ENCODE assay signal across 1 cellular context in the genomic region with DNA sequence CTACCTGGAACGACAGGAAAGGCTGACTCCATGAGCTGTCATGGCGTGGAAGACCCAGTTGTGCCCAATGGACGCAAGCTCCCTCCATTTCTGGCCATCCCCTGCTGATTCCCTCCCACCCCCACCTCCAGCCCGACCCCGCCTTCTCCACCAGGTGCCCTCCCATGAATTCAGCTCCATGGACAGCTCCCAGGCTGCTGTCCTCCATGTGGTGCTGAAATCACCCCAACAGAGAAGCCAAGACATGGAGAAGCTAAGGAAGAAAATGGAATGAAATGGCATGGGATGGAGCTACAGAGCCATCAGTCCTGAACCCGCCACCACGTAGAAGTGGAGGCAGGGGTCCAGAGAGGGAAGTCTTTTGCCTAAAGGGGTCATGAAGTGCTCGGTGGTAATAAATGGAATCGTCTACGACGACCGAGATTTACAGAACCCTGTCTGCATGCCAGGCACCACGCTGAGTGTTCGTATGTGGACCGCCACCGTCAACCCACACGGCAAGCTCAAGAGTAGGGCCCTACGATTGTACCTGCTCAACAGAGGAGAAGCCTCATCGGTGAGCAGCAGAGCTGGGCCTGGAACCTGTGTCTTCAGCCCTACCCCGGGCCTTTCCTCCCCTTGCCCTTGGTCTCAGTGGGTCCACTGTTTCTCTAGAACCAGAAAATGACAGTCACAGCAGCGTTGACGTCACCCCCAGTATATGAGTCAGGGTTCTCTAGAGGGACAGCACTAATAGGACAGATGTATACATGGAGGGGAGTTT.
TF ChIP-seq lines count a peak whose summit lies in the region.

No MANE protein-coding gene starts in this region.

TF ChIP-seq in K562, 482 proteins besides CTCF, POLR2A, EP300 and RAD21 (continued from another document and continues in another):
- TF ChIP-seq, protein P1, sequence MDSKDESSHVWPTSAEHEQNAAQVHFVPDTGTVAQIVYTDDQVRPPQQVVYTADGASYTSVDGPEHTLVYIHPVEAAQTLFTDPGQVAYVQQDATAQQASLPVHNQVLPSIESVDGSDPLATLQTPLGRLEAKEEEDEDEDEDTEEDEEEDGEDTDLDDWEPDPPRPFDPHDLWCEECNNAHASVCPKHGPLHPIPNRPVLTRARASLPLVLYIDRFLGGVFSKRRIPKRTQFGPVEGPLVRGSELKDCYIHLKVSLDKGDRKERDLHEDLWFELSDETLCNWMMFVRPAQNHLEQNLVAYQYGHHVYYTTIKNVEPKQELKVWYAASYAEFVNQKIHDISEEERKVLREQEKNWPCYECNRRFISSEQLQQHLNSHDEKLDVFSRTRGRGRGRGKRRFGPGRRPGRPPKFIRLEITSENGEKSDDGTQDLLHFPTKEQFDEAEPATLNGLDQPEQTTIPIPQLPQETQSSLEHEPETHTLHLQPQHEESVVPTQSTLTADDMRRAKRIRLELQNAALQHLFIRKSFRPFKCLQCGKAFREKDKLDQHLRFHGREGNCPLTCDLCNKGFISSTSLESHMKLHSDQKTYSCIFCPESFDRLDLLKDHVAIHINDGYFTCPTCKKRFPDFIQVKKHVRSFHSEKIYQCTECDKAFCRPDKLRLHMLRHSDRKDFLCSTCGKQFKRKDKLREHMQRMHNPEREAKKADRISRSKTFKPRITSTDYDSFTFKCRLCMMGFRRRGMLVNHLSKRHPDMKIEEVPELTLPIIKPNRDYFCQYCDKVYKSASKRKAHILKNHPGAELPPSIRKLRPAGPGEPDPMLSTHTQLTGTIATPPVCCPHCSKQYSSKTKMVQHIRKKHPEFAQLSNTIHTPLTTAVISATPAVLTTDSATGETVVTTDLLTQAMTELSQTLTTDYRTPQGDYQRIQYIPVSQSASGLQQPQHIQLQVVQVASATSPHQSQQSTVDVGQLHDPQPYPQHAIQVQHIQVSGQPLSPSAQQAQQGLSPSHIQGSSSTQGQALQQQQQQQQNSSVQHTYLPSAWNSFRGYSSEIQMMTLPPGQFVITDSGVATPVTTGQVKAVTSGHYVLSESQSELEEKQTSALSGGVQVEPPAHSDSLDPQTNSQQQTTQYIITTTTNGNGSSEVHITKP (IDR thresholded peaks at IDR 0.05; ENCODE audit: partially characterized antibody): no peak
- TF ChIP-seq TAF9B (IDR thresholded peaks at IDR 0.05; ENCODE audit: partially characterized antibody) (no peak), TEAD2 (tag; IDR thresholded peaks at IDR 0.05) (no peak), ZFP36 (IDR thresholded peaks at IDR 0.05; ENCODE audit: low read depth, low read length, partially characterized antibody) (no peak), TOE1 (IDR thresholded peaks at IDR 0.05; ENCODE audit: borderline replicate concordance) (no peak), TOE1 (CRISPR knock-in tag; IDR thresholded peaks at IDR 0.05; ENCODE audit: borderline replicate concordance, low read depth) (peak; percentile 99), TBP (optimal IDR thresholded peaks at IDR 0.05; ENCODE audit: low read depth, low read length) (no peak), CHD1 (IDR thresholded peaks at IDR 0.05; ENCODE audit: low read length) (no peak), HDAC6 (IDR thresholded peaks at IDR 0.05; ENCODE audit: low read depth, low read length) (no peak), ZNF586 (CRISPR knock-in tag; conservative IDR thresholded peaks at IDR 0.05) (no peak), TRIM28 (IDR thresholded peaks at IDR 0.05) (no peak), KDM2B (CRISPR knock-in tag; IDR thresholded peaks at IDR 0.05) (no peak), ZFPM2 (CRISPR knock-in tag; IDR thresholded peaks at IDR 0.05) (no peak), ZNF253 (CRISPR knock-in tag; conservative IDR thresholded peaks at IDR 0.05) (no peak), FOS (IDR thresholded peaks at IDR 0.05; ENCODE audit: extremely low read depth, insufficient read length) (no peak), CC2D1A (IDR thresholded peaks at IDR 0.05) (no peak), ZNF24 (IDR thresholded peaks at IDR 0.05) (peak; percentile 32; the same call in 1 of the 2 replicates), ZNF217 (CRISPR knock-in tag; IDR thresholded peaks at IDR 0.05) (peak; percentile 93), COPS2 (conservative IDR thresholded peaks at IDR 0.05) (no peak), SRSF1 (IDR thresholded peaks at IDR 0.05; ENCODE audit: low read depth, low read length) (no peak), ZNF316 (IDR thresholded peaks at IDR 0.05) (no peak), GABPB2 (CRISPR knock-in tag; conservative IDR thresholded peaks at IDR 0.05) (no peak)
- TF ChIP-seq, protein P2, sequence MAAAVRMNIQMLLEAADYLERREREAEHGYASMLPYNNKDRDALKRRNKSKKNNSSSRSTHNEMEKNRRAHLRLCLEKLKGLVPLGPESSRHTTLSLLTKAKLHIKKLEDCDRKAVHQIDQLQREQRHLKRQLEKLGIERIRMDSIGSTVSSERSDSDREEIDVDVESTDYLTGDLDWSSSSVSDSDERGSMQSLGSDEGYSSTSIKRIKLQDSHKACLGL (CRISPR knock-in tag; IDR thresholded peaks at IDR 0.05; ENCODE audit: borderline replicate concordance, poor library complexity, severe bottlenecking): no peak
- TF ChIP-seq, protein P3, sequence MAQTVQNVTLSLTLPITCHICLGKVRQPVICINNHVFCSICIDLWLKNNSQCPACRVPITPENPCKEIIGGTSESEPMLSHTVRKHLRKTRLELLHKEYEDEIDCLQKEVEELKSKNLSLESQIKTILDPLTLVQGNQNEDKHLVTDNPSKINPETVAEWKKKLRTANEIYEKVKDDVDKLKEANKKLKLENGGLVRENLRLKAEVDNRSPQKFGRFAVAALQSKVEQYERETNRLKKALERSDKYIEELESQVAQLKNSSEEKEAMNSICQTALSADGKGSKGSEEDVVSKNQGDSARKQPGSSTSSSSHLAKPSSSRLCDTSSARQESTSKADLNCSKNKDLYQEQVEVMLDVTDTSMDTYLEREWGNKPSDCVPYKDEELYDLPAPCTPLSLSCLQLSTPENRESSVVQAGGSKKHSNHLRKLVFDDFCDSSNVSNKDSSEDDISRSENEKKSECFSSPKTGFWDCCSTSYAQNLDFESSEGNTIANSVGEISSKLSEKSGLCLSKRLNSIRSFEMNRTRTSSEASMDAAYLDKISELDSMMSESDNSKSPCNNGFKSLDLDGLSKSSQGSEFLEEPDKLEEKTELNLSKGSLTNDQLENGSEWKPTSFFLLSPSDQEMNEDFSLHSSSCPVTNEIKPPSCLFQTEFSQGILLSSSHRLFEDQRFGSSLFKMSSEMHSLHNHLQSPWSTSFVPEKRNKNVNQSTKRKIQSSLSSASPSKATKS (CRISPR knock-in tag; IDR thresholded peaks at IDR 0.05): no peak
- TF ChIP-seq, protein P4, sequence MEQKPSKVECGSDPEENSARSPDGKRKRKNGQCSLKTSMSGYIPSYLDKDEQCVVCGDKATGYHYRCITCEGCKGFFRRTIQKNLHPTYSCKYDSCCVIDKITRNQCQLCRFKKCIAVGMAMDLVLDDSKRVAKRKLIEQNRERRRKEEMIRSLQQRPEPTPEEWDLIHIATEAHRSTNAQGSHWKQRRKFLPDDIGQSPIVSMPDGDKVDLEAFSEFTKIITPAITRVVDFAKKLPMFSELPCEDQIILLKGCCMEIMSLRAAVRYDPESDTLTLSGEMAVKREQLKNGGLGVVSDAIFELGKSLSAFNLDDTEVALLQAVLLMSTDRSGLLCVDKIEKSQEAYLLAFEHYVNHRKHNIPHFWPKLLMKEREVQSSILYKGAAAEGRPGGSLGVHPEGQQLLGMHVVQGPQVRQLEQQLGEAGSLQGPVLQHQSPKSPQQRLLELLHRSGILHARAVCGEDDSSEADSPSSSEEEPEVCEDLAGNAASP (IDR thresholded peaks at IDR 0.05): no peak
- TF ChIP-seq, protein P5, sequence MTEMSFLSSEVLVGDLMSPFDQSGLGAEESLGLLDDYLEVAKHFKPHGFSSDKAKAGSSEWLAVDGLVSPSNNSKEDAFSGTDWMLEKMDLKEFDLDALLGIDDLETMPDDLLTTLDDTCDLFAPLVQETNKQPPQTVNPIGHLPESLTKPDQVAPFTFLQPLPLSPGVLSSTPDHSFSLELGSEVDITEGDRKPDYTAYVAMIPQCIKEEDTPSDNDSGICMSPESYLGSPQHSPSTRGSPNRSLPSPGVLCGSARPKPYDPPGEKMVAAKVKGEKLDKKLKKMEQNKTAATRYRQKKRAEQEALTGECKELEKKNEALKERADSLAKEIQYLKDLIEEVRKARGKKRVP (CRISPR knock-in tag; IDR thresholded peaks at IDR 0.05): no peak
- TF ChIP-seq, protein P6, sequence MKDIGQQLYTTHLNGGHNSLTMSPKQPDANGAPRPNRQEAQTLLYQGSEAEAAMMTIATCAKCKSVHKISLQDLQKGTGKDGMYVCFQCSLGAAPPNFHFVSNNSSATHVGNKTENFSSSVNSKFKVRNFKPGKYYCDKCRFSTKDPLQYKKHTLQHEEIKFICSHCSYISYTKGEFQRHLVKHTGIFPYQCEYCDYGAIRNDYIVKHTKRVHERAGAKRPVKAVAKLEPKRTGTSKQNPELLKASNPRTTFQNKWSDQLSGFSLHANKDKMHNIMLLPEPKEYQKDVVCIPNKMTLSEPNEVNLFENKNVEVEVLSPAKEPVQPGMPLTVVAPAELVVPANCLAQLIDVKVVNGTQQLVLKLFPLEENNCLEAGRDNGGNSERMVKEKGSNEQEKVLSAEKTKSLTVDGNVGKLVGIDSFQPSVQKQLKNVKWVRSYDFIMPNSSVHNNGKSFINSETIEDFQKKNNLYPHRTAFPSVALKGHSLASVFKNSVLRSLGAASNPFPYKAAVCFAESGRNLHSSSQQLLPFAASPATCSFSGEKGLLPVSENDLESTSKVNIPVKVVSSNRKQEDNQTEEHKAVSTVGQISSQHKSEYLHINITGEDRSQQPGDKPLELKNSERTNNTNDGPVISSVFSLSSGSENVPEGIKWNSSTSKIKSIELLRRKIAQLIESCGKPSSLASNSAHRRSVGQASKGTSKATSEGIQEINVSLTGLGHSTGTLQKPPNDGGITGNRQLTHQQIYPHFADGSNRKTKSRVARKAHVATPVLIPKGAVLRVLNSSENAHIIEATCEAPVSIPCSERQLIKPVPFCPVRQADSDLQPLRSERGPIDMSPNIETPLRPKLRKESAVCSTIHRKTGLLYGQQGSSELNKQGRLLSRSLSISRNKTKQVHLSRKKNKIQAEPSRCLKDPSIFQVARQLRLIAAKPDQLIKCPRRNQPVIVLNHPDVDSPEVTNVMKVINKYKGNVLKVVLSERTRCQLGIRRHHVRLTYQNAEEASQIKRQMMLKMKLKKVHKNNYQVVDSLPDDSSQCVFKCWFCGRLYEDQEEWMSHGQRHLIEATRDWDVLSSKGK (CRISPR knock-in tag; IDR thresholded peaks at IDR 0.05): no peak; the same call in 1 of the 2 replicates
- TF ChIP-seq, protein P7, sequence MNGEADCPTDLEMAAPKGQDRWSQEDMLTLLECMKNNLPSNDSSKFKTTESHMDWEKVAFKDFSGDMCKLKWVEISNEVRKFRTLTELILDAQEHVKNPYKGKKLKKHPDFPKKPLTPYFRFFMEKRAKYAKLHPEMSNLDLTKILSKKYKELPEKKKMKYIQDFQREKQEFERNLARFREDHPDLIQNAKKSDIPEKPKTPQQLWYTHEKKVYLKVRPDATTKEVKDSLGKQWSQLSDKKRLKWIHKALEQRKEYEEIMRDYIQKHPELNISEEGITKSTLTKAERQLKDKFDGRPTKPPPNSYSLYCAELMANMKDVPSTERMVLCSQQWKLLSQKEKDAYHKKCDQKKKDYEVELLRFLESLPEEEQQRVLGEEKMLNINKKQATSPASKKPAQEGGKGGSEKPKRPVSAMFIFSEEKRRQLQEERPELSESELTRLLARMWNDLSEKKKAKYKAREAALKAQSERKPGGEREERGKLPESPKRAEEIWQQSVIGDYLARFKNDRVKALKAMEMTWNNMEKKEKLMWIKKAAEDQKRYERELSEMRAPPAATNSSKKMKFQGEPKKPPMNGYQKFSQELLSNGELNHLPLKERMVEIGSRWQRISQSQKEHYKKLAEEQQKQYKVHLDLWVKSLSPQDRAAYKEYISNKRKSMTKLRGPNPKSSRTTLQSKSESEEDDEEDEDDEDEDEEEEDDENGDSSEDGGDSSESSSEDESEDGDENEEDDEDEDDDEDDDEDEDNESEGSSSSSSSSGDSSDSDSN (IDR thresholded peaks at IDR 0.05; ENCODE audit: borderline replicate concordance in 1 of 2, low read depth in 2 of 2, low read length in 2 of 2): no peak
- TF ChIP-seq, protein P8, sequence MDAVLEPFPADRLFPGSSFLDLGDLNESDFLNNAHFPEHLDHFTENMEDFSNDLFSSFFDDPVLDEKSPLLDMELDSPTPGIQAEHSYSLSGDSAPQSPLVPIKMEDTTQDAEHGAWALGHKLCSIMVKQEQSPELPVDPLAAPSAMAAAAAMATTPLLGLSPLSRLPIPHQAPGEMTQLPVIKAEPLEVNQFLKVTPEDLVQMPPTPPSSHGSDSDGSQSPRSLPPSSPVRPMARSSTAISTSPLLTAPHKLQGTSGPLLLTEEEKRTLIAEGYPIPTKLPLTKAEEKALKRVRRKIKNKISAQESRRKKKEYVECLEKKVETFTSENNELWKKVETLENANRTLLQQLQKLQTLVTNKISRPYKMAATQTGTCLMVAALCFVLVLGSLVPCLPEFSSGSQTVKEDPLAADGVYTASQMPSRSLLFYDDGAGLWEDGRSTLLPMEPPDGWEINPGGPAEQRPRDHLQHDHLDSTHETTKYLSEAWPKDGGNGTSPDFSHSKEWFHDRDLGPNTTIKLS (IDR thresholded peaks at IDR 0.05; ENCODE audit: borderline replicate concordance, low read depth): no peak
- TF ChIP-seq, protein P9, sequence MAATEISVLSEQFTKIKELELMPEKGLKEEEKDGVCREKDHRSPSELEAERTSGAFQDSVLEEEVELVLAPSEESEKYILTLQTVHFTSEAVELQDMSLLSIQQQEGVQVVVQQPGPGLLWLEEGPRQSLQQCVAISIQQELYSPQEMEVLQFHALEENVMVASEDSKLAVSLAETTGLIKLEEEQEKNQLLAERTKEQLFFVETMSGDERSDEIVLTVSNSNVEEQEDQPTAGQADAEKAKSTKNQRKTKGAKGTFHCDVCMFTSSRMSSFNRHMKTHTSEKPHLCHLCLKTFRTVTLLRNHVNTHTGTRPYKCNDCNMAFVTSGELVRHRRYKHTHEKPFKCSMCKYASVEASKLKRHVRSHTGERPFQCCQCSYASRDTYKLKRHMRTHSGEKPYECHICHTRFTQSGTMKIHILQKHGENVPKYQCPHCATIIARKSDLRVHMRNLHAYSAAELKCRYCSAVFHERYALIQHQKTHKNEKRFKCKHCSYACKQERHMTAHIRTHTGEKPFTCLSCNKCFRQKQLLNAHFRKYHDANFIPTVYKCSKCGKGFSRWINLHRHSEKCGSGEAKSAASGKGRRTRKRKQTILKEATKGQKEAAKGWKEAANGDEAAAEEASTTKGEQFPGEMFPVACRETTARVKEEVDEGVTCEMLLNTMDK (IDR thresholded peaks at IDR 0.05; ENCODE audit: borderline replicate concordance, insufficient read depth, low read depth, low read length, poor library complexity, severe bottlenecking): no peak
- TF ChIP-seq, protein P10, sequence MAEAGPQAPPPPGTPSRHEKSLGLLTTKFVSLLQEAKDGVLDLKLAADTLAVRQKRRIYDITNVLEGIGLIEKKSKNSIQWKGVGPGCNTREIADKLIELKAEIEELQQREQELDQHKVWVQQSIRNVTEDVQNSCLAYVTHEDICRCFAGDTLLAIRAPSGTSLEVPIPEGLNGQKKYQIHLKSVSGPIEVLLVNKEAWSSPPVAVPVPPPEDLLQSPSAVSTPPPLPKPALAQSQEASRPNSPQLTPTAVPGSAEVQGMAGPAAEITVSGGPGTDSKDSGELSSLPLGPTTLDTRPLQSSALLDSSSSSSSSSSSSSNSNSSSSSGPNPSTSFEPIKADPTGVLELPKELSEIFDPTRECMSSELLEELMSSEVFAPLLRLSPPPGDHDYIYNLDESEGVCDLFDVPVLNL (CRISPR knock-in tag; IDR thresholded peaks at IDR 0.05; ENCODE audit: low read depth): peak; percentile 96
- TF ChIP-seq, protein P11, sequence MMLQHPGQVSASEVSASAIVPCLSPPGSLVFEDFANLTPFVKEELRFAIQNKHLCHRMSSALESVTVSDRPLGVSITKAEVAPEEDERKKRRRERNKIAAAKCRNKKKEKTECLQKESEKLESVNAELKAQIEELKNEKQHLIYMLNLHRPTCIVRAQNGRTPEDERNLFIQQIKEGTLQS (IDR thresholded peaks at IDR 0.05): peak; percentile 87
- TF ChIP-seq, protein P11 (CRISPR knock-in tag; conservative IDR thresholded peaks at IDR 0.05): peak; percentile 77; the same call in 1 of the 2 replicates
